In genomic region chr6:85126448-85127178, GRCh38 we compare ENCODE assay signal across 8 cellular contexts.
DNase-seq lines count a peak whose midpoint lies in the region; ATAC-seq and TF ChIP-seq lines count a peak whose summit lies in the region.

No MANE protein-coding gene starts in this region.

- DNase-seq in G401 (ENCODE audit: low spot score) (peak; percentile 5), LNCaP clone FGC (ENCODE audit: low read depth) (no peak), astrocyte of the spinal cord (ENCODE audit: low read depth, low spot score) (peak; percentile 59), iris pigment epithelial cell (ENCODE audit: low read depth) (peak; percentile 35), upper lobe of right lung (no peak)
- DNase-seq in NK-92 treated with Interleukin-12 subunit alpha and Interleukin-12 subunit beta, amount 100 ng/mL, for 24 hours (lab: John Stamatoyannopoulos, UW): no peak
- DNase-seq in activated CD8-positive, alpha-beta memory T cell treated with anti-CD3 and anti-CD28 coated beads, Interleukin-2, amount 50 U/mL, for 4 hours: no peak

- H3K4me1 ChIP-seq in upper lobe of right lung: no peaks in the 10 kb centered on the region

- intact Hi-C loops in upper lobe of right lung (cut with DNase I): no loop called here

- TF ChIP-seq CTCF in LNCaP clone FGC (IDR thresholded peaks at IDR 0.05; ENCODE audit: control insufficient read depth, extremely low read depth, insufficient read depth) (peak; percentile 72), astrocyte of the spinal cord (IDR thresholded peaks at IDR 0.05; ENCODE audit: low read depth, low read length) (peak; percentile 82), upper lobe of right lung (IDR thresholded peaks at IDR 0.05) (peak; percentile 39)

- no peak overlapping the region for H3K27ac ChIP-seq in upper lobe of right lung

- H3K4me3 ChIP-seq in LNCaP clone FGC (ENCODE audit: low read depth, low read length) (no peak overlapping the region), astrocyte of the spinal cord (ENCODE audit: low read depth, low read length) (no peak overlapping the region), upper lobe of right lung (no peak overlapping the region)

- H3K27me3 ChIP-seq in upper lobe of right lung: no peaks in the 10 kb centered on the region

- ATAC-seq in GM21381 (IDR thresholded peaks at IDR 0.05; ENCODE audit: unreplicated experiment): peak; percentile 64
- peak; percentile 80 for ATAC-seq in upper lobe of right lung

- no peaks in the 10 kb centered on the region for H3K36me3 ChIP-seq in upper lobe of right lung

- no peaks in the 10 kb centered on the region for H3K9me3 ChIP-seq in upper lobe of right lung

- in situ Hi-C loops in G401 (cut with HindIII; ENCODE audit: low sequenced_read_pairs): no loop called here
- in situ Hi-C loops in astrocyte of the spinal cord (cut with HindIII; ENCODE audit: low sequenced_read_pairs): no loop called here

Comparison
In these comparisons a context has a peak if more than half of its experiments do, and no peak if none do; other contexts are left out.
1. DNase-seq: peak in G401 (single experiment), astrocyte of the spinal cord (single experiment) and iris pigment epithelial cell (single experiment); none in LNCaP clone FGC (single experiment), upper lobe of right lung (single experiment), NK-92 treated with Interleukin-12 subunit alpha and Interleukin-12 subunit beta, amount 100 ng/mL, for 24 hours (single experiment) and activated CD8-positive, alpha-beta memory T cell treated with anti-CD3 and anti-CD28 coated beads, Interleukin-2, amount 50 U/mL, for 4 hours (single experiment).
2. Peak in every context shown above with its lines, with median percentiles within 50 percentile points of each other: CTCF ChIP-seq.